1 cellular context compared by ENCODE assay signal in the genomic region with DNA sequence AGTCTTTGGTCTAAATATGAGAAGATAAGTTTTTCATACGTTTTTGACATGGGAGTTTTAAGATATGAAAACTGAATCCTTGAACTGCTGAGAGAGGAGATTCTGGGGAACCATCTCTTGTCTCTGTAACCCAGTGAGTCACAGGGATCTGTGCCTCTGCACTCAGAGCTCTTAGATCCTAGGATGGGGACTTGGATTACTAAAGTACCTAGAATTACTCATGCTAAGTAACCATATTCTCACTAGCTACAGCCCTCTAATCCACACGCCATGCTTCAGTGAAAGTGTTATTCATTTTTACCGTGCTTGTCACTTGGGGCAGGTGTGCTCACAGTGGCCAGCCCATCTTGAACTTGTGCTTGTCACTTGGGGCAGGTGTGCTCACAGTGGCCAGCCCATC.
TF ChIP-seq lines count a peak whose summit lies in the region.

No MANE protein-coding gene starts in this region.

TF ChIP-seq in HCT116, 20 proteins besides CTCF, POLR2A, EP300 and RAD21:
- TF ChIP-seq JUND (IDR thresholded peaks at IDR 0.05), result no peak
- TF ChIP-seq FOSL1 (IDR thresholded peaks at IDR 0.05; ENCODE audit: low read depth), result no peak
- TF ChIP-seq SP1 (IDR thresholded peaks at IDR 0.05; ENCODE audit: low read depth), result no peak
- no peak for TF ChIP-seq YY1 (IDR thresholded peaks at IDR 0.05; ENCODE audit: extremely low read depth, insufficient replicate concordance, low read depth, low read length)
- TF ChIP-seq TCF7L2 (IDR thresholded peaks at IDR 0.05; ENCODE audit: borderline replicate concordance, extremely low read depth, insufficient read depth, insufficient read length), result no peak
- no peak for TF ChIP-seq SRF (IDR thresholded peaks at IDR 0.05; ENCODE audit: low read depth)
- TF ChIP-seq CBX3 (IDR thresholded peaks at IDR 0.05; ENCODE audit: low read depth), result no peak
- no peak for TF ChIP-seq SIN3A (IDR thresholded peaks at IDR 0.05; ENCODE audit: low read depth)
- TF ChIP-seq EZH2 (IDR thresholded peaks at IDR 0.05), result no peak
